ENCODE assay signal across 1 cellular context in the genomic region with DNA sequence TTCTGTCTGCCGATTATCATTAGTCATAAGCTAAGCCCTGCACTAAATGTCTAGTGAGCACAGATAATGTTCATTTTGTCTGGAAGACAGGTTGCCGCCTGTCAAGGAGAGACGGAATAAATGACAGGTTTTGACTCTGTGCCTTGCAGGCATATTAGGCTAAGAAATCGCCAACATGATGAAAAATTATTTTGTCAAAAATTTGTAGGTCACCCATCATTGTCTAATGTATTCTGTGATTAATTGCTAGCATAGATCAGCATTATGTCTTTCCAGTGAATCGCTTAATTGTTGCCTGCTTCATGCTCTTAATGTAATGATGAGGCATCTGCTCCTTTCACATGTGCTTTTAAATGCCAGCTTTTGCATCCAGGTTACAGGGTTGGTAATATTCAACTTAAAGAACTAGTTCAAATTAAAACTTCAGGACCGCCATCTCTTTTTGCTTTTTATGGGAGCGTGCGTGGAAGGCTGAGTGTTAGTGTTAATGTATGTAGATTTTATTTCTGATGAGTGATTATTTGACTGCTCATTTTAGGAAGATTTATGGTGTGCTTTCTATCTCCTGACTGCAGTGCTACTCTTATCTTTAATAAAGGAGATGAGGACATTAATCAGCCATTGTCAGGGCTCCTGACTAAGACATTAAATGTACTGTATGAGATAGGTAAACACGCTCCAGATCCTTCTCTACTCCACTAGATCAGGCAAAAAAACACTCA.
TF ChIP-seq lines count a peak whose summit lies in the region.

No MANE protein-coding gene starts in this region.

TF ChIP-seq in K562, 482 proteins besides CTCF, POLR2A, EP300 and RAD21 (continued from another document and continues in another):
- TF ChIP-seq, protein P1, sequence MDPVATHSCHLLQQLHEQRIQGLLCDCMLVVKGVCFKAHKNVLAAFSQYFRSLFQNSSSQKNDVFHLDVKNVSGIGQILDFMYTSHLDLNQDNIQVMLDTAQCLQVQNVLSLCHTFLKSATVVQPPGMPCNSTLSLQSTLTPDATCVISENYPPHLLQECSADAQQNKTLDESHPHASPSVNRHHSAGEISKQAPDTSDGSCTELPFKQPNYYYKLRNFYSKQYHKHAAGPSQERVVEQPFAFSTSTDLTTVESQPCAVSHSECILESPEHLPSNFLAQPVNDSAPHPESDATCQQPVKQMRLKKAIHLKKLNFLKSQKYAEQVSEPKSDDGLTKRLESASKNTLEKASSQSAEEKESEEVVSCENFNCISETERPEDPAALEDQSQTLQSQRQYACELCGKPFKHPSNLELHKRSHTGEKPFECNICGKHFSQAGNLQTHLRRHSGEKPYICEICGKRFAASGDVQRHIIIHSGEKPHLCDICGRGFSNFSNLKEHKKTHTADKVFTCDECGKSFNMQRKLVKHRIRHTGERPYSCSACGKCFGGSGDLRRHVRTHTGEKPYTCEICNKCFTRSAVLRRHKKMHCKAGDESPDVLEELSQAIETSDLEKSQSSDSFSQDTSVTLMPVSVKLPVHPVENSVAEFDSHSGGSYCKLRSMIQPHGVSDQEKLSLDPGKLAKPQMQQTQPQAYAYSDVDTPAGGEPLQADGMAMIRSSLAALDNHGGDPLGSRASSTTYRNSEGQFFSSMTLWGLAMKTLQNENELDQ (CRISPR knock-in tag; IDR thresholded peaks at IDR 0.05; ENCODE audit: borderline replicate concordance) = no peak
- TF ChIP-seq MYBL2 (IDR thresholded peaks at IDR 0.05; ENCODE audit: low read depth) (no peak), MYBL2 (CRISPR knock-in tag; IDR thresholded peaks at IDR 0.05; ENCODE audit: borderline replicate concordance) (no peak), PTBP1 (IDR thresholded peaks at IDR 0.05; ENCODE audit: low read depth, low read length) (no peak), ZNF445 (CRISPR knock-in tag; IDR thresholded peaks at IDR 0.05; ENCODE audit: low read depth) (no peak), ZNF184 (CRISPR knock-in tag; IDR thresholded peaks at IDR 0.05) (no peak), MAFK (IDR thresholded peaks at IDR 0.05; ENCODE audit: low read length) (no peak), ZNF212 (CRISPR knock-in tag; IDR thresholded peaks at IDR 0.05) (no peak), CBX2 (IDR thresholded peaks at IDR 0.05; ENCODE audit: insufficient read depth, low read length, poor library complexity, severe bottlenecking) (no peak), ZNF224 (CRISPR knock-in tag; IDR thresholded peaks at IDR 0.05) (no peak), ZBTB17 (CRISPR knock-in tag; IDR thresholded peaks at IDR 0.05) (no peak), ZNF316 (IDR thresholded peaks at IDR 0.05) (no peak), NCOA6 (IDR thresholded peaks at IDR 0.05) (no peak), BMI1 (IDR thresholded peaks at IDR 0.05; ENCODE audit: low read length) (no peak), CC2D1A (IDR thresholded peaks at IDR 0.05) (no peak), NUFIP1 (IDR thresholded peaks at IDR 0.05; ENCODE audit: partially characterized antibody) (no peak), FOS (IDR thresholded peaks at IDR 0.05; ENCODE audit: extremely low read depth, insufficient read length) (no peak), SMARCA4 (IDR thresholded peaks at IDR 0.05) (0 out of 2 replicates have a peak, but pooled peaks have one; percentile 37), ARID1B (IDR thresholded peaks at IDR 0.05) (peak; percentile 66), MEF2A (IDR thresholded peaks at IDR 0.05; ENCODE audit: control insufficient read depth, low read depth, low read length) (no peak), ZNF79 (CRISPR knock-in tag; IDR thresholded peaks at IDR 0.05; ENCODE audit: low read depth) (no peak), HMGN3 (IDR thresholded peaks at IDR 0.05; ENCODE audit: borderline replicate concordance, extremely low read depth, insufficient read length, low read depth, low read length) (no peak), ZNF146 (CRISPR knock-in tag; IDR thresholded peaks at IDR 0.05; ENCODE audit: unreplicated experiment) (no peak), ZFP1 (CRISPR knock-in tag; IDR thresholded peaks at IDR 0.05) (no peak), BRD9 (IDR thresholded peaks at IDR 0.05; ENCODE audit: low read depth, partially characterized antibody) (no peak), SP1 (CRISPR knock-in tag; IDR thresholded peaks at IDR 0.05) (no peak), PHB (CRISPR knock-in tag; IDR thresholded peaks at IDR 0.05) (no peak), EHMT2 (IDR thresholded peaks at IDR 0.05) (no peak), ZBED1 (IDR thresholded peaks at IDR 0.05) (no peak), ZFP36 (IDR thresholded peaks at IDR 0.05; ENCODE audit: low read depth, low read length, partially characterized antibody) (no peak), TAL1 (IDR thresholded peaks at IDR 0.05) (peak; percentile 75), CBX1 (IDR thresholded peaks at IDR 0.05; ENCODE audit: low read depth) (no peak), HMG20A (CRISPR knock-in tag; conservative IDR thresholded peaks at IDR 0.05) (no peak), SREBF1 (IDR thresholded peaks at IDR 0.05; ENCODE audit: borderline replicate concordance, low read depth, low read length) (no peak), NFXL1 (CRISPR knock-in tag; IDR thresholded peaks at IDR 0.05) (no peak), POLR3G (IDR thresholded peaks at IDR 0.05; ENCODE audit: extremely low read depth, insufficient read length, insufficient replicate concordance) (no peak), FOXJ2 (tag; IDR thresholded peaks at IDR 0.05) (no peak), CCNT2 (IDR thresholded peaks at IDR 0.05; ENCODE audit: borderline replicate concordance, extremely low read depth, insufficient read length, low read depth, low read length) (peak; percentile 80), PTRF (tag; IDR thresholded peaks at IDR 0.05) (no peak), SRSF7 (optimal IDR thresholded peaks at IDR 0.05; ENCODE audit: low read depth, low read length) (no peak), EGR1 (conservative IDR thresholded peaks at IDR 0.05) (no peak), CREM (IDR thresholded peaks at IDR 0.05; ENCODE audit: low read depth) (no peak), KAT2B (IDR thresholded peaks at IDR 0.05; ENCODE audit: low read depth, low read length) (no peak)
- TF ChIP-seq, protein P2, sequence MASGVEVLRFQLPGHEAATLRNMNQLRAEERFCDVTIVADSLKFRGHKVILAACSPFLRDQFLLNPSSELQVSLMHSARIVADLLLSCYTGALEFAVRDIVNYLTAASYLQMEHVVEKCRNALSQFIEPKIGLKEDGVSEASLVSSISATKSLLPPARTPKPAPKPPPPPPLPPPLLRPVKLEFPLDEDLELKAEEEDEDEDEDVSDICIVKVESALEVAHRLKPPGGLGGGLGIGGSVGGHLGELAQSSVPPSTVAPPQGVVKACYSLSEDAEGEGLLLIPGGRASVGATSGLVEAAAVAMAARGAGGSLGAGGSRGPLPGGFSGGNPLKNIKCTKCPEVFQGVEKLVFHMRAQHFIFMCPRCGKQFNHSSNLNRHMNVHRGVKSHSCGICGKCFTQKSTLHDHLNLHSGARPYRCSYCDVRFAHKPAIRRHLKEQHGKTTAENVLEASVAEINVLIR (CRISPR knock-in tag; IDR thresholded peaks at IDR 0.05) = no peak
- TF ChIP-seq, protein P3, sequence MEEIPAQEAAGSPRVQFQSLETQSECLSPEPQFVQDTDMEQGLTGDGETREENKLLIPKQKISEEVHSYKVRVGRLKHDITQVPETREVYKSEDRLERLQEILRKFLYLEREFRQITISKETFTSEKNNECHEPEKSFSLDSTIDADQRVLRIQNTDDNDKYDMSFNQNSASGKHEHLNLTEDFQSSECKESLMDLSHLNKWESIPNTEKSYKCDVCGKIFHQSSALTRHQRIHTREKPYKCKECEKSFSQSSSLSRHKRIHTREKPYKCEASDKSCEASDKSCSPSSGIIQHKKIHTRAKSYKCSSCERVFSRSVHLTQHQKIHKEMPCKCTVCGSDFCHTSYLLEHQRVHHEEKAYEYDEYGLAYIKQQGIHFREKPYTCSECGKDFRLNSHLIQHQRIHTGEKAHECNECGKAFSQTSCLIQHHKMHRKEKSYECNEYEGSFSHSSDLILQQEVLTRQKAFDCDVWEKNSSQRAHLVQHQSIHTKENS (CRISPR knock-in tag; IDR thresholded peaks at IDR 0.05) = no peak
- TF ChIP-seq, protein P4, sequence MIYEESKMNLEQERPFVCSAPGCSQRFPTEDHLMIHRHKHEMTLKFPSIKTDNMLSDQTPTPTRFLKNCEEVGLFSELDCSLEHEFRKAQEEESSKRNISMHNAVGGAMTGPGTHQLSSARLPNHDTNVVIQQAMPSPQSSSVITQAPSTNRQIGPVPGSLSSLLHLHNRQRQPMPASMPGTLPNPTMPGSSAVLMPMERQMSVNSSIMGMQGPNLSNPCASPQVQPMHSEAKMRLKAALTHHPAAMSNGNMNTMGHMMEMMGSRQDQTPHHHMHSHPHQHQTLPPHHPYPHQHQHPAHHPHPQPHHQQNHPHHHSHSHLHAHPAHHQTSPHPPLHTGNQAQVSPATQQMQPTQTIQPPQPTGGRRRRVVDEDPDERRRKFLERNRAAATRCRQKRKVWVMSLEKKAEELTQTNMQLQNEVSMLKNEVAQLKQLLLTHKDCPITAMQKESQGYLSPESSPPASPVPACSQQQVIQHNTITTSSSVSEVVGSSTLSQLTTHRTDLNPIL (CRISPR knock-in tag; IDR thresholded peaks at IDR 0.05) = no peak
- TF ChIP-seq, protein P5, sequence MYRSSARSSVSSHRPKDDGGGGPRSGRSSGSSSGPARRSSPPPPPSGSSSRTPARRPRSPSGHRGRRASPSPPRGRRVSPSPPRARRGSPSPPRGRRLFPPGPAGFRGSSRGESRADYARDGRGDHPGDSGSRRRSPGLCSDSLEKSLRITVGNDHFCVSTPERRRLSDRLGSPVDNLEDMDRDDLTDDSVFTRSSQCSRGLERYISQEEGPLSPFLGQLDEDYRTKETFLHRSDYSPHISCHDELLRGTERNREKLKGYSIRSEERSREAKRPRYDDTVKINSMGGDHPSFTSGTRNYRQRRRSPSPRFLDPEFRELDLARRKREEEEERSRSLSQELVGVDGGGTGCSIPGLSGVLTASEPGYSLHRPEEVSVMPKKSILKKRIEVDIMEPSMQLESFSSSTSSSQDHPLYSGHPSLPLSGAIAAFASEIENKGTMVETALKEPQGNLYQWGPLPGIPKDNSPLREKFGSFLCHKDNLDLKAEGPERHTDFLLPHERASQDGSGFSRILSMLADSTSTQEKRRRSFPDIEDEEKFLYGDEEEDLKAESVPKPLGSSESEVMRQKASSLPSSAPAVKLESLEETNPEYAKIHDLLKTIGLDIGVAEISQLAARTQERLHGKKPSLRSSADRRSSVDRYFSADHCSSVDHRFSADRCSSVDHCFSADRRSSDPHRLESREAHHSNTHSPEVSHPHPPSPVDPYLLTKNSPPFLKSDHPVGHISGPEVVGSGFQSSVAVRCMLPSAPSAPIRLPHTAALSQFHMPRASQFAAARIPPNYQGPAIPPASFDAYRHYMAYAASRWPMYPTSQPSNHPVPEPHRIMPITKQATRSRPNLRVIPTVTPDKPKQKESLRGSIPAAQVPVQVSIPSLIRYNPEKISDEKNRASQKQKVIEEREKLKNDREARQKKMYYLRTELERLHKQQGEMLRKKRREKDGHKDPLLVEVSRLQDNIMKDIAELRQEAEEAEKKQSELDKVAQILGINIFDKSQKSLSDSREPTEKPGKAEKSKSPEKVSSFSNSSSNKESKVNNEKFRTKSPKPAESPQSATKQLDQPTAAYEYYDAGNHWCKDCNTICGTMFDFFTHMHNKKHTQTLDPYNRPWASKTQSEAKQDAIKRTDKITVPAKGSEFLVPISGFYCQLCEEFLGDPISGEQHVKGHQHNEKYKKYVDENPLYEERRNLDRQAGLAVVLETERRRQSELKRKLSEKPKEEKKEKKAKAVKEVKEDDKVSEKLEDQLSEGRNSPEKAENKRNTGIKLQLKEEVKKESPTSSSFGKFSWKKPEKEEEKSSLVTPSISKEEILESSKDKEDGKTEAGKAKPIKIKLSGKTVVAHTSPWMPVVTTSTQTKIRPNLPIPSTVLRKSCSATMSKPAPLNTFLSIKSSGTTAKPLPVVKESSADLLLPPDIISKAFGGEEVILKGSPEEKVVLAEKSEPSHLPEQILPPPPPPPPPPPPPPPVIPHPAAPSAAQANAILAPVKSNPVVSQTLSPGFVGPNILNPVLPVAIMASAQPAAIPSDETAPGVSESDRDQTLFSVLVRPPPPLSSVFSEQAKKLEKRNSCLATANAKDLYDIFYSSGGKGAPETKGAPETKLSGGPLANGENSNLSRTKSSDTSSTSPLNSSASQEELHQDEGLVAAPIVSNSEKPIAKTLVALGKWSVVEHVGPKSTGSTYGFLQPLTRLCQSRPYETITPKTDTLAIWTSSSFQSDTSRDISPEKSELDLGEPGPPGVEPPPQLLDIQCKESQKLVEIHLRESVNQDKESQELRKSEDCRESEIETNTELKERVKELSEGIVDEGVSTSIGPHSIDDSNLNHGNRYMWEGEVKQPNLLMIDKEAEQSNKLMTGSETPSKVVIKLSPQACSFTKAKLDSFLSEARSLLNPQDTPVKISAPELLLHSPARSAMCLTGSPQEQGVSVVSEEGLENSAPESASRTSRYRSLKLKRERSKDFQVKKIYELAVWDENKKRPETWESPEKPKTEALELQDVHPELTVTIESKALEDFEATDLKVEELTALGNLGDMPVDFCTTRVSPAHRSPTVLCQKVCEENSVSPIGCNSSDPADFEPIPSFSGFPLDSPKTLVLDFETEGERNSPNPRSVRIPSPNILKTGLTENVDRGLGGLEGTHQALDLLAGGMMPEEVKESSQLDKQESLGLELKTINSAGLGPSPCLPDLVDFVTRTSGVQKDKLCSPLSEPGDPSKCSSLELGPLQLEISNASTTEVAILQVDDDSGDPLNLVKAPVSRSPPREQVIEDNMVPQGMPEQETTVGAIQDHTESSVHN (IDR thresholded peaks at IDR 0.05; ENCODE audit: borderline replicate concordance in 1 of 2, low read depth in 1 of 2) = no peak
- TF ChIP-seq, protein P6, sequence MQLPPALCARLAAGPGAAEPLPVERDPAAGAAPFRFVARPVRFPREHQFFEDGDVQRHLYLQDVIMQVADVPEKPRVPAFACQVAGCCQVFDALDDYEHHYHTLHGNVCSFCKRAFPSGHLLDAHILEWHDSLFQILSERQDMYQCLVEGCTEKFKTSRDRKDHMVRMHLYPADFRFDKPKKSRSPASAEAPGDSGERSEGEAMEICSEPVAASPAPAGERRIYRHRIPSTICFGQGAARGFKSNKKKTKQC (CRISPR knock-in tag; IDR thresholded peaks at IDR 0.05) = no peak
- TF ChIP-seq, protein P7, sequence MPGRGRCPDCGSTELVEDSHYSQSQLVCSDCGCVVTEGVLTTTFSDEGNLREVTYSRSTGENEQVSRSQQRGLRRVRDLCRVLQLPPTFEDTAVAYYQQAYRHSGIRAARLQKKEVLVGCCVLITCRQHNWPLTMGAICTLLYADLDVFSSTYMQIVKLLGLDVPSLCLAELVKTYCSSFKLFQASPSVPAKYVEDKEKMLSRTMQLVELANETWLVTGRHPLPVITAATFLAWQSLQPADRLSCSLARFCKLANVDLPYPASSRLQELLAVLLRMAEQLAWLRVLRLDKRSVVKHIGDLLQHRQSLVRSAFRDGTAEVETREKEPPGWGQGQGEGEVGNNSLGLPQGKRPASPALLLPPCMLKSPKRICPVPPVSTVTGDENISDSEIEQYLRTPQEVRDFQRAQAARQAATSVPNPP (IDR thresholded peaks at IDR 0.05; ENCODE audit: borderline replicate concordance, insufficient read depth, insufficient read length) = no peak
- TF ChIP-seq, protein P8, sequence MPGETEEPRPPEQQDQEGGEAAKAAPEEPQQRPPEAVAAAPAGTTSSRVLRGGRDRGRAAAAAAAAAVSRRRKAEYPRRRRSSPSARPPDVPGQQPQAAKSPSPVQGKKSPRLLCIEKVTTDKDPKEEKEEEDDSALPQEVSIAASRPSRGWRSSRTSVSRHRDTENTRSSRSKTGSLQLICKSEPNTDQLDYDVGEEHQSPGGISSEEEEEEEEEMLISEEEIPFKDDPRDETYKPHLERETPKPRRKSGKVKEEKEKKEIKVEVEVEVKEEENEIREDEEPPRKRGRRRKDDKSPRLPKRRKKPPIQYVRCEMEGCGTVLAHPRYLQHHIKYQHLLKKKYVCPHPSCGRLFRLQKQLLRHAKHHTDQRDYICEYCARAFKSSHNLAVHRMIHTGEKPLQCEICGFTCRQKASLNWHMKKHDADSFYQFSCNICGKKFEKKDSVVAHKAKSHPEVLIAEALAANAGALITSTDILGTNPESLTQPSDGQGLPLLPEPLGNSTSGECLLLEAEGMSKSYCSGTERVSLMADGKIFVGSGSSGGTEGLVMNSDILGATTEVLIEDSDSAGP (CRISPR knock-in tag; IDR thresholded peaks at IDR 0.05) = no peak
